ENCODE assay signal across 10 cellular contexts in the genomic region with DNA sequence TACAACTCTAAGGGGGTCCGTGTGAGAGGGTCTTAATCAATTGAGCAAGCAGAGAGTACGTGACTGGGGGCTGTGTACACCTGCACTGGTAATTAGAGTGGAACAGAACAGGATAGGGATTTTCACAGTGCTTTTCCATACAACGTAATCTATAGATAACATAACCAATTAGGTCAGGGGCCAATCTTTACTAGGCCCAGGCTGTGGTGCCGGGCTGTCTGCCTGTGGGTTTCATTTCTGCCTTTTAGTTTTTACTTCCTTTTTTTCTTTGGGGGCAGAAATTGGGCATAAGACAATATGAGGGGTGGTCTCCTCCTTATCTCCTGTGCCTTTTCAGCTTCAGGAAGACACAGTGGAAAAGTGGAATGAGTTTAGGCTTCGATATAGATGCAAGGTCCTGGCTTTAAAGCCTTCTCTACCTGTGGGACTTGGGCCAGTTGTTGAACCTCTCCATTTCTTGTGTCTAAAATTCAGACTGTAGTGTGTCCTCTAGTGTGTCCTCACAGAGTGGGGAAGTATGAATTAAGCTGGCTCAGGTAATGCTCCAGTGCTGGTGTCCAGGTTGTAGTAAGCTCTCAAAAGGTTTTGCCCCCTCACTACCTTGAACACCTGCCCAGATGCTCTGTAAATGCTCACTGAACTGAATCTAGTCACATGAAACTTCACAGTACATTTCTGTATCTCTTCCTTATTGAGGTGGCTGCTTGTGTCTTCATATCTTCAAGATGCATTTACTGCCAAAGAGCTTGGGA.
DNase-seq lines count a peak whose midpoint lies in the region; ATAC-seq and TF ChIP-seq lines count a peak whose summit lies in the region.
"Had no signal": no experiment of that assay in that cellular context is flagged by ENCODE, and none has a peak within 500 bp of the region (broad histone marks: within the 10 kb centered on the region; RNA-seq: fewer than 3 reads in every experiment).

No MANE protein-coding gene starts in this region.

- H3K36me3 ChIP-seq in mammary epithelial cell (ENCODE audit: insufficient read depth, low read length) = no peaks in the 10 kb centered on the region

- in situ Hi-C loops in mammary epithelial cell (cut with MboI; ENCODE audit: low sequenced_read_pairs in 2 of 2) = no loop called here

- H3K27me3 Mint-ChIP-seq in MCF 10A (ENCODE audit: insufficient read depth, unreplicated experiment) = no peaks in the 10 kb centered on the region

- no peak overlapping the region for H3K4me3 Mint-ChIP-seq in MCF 10A (ENCODE audit: unreplicated experiment)
- H3K4me3 Mint-ChIP-seq: CD4-positive, CD25-positive, alpha-beta regulatory T cell had no signal

- no peak overlapping the region for H3K4me2 ChIP-seq in mammary epithelial cell (ENCODE audit: insufficient read depth, low read depth, low read length)

- intact Hi-C loops in MCF 10A (cut with micrococcal nuclease) = no loop called here
- intact Hi-C loops in mammary epithelial cell (cut with micrococcal nuclease) = no loop called here

- no peaks in the 10 kb centered on the region for H3K9me3 Mint-ChIP-seq in MCF 10A (ENCODE audit: unreplicated experiment)

- TF ChIP-seq CTCF in GM12864 (IDR thresholded peaks at IDR 0.05; ENCODE audit: low read depth, low read length, missing control alignments) (no peak), MCF 10A (IDR thresholded peaks at IDR 0.05; ENCODE audit: unreplicated experiment) (no peak), mammary epithelial cell (conservative IDR thresholded peaks at IDR 0.05 in 1 of 2, IDR thresholded peaks at IDR 0.05 in 1 of 2; ENCODE audit: extremely low read depth in 1 of 2, insufficient read depth in 1 of 2, low read depth in 1 of 2, low read length in 2 of 2) (no peak)

- no peak overlapping the region for H3K27ac ChIP-seq in mammary epithelial cell (ENCODE audit: insufficient read depth, low read depth, low read length)

- WGBS in mammary epithelial cell (ENCODE audit: low coverage, missing lambda C conversion rate) = 70% methylated on average over 5 of the region's 5 CpGs

- peak; percentile 26 for ATAC-seq in GM19468 (IDR thresholded peaks at IDR 0.05; ENCODE audit: extremely low read depth, unreplicated experiment)
- ATAC-seq in HG03103 (IDR thresholded peaks at IDR 0.05; ENCODE audit: low read depth, unreplicated experiment) = peak; percentile 36

- H3K9me3 ChIP-seq in mammary epithelial cell (replicated peaks; ENCODE audit: insufficient read depth, low read length) = no peaks in the 10 kb centered on the region

- POLR2A ChIA-PET in MCF 10A (lab: Yijun Ruan, JAX) = no interaction called here

- H3K79me2 ChIP-seq in mammary epithelial cell (ENCODE audit: insufficient read depth, low read length) = no peaks in the 10 kb centered on the region

- H3K27ac Mint-ChIP-seq in MCF 10A (ENCODE audit: low read depth, unreplicated experiment) = no peak overlapping the region

- H3K4me1 ChIP-seq in mammary epithelial cell (ENCODE audit: insufficient read depth, low read length) = peaks cover 4% of the 10 kb centered on the region

- DNase-seq in GM12864 (ENCODE audit: low read depth) (peak; percentile 55), RPMI8226 (peak; percentile 37), HuH-7.5 (ENCODE audit: low spot score) (no peak), MCF 10A (ENCODE audit: unreplicated experiment) (no peak), LoVo (ENCODE audit: low spot score) (no peak), mammary epithelial cell (no peak)
- DNase-seq: CD4-positive, CD25-positive, alpha-beta regulatory T cell; NCI-H82 had no signal

- H2AFZ ChIP-seq in mammary epithelial cell (ENCODE audit: low read depth, low read length) = no peak overlapping the region

- H3K36me3 Mint-ChIP-seq in MCF 10A (ENCODE audit: insufficient read depth, unreplicated experiment) = no peaks in the 10 kb centered on the region
- H3K36me3 Mint-ChIP-seq: CD4-positive, CD25-positive, alpha-beta regulatory T cell had no signal

- no peaks in the 10 kb centered on the region for H3K27me3 ChIP-seq in mammary epithelial cell (ENCODE audit: insufficient read depth, low read length)

- no peak overlapping the region for H3K9ac ChIP-seq in mammary epithelial cell (ENCODE audit: insufficient read depth, low read length)

- dilution Hi-C loops in mammary epithelial cell (cut with HindIII; ENCODE audit: low sequenced_read_pairs) = no loop called here

- H3K4me3 ChIP-seq in GM12864 (ENCODE audit: low read depth, low read length) (peak overlapping the region; percentile 9; the same call in 1 of the 2 replicates), mammary epithelial cell (replicated peaks in 1 of 3; ENCODE audit: insufficient read depth in 1 of 3, low read depth in 2 of 3, low read length in 3 of 3) (no peak overlapping the region)

- BruUV-seq in MCF 10A (replicated peaks; lab: Mats Ljungman, UMichigan) (no TSS peak), mammary epithelial cell (replicated peaks; lab: Mats Ljungman, UMichigan) (no TSS peak)

- no peaks in the 10 kb centered on the region for H3K4me1 Mint-ChIP-seq in MCF 10A (ENCODE audit: insufficient read depth, unreplicated experiment)

- H4K20me1 ChIP-seq in mammary epithelial cell (ENCODE audit: insufficient read depth, low read length) = no peaks in the 10 kb centered on the region

- CTCF ChIA-PET in MCF 10A (lab: Yijun Ruan, JAX) (interaction anchor here (0.7 kb wide), 1 partner anchor 280 kb away, joined by 3 read pairs; no protein-coding TSS in a partner anchor), mammary epithelial cell (lab: Charles Lee; ENCODE audit: low non-redundant PET) (no interaction called here)

Comparison
In these comparisons a context has a peak if more than half of its experiments do, and no peak if none do; other contexts are left out.
1. DNase-seq: peak in GM12864 (single experiment) and RPMI8226 (single experiment); none in HuH-7.5 (single experiment), MCF 10A (single experiment), LoVo (single experiment) and mammary epithelial cell (single experiment).